Comparison of ENCODE assay signal across 13 cellular contexts in genomic region chr1:39412079-39412478, GRCh38.
A peak's percentile ranks its signal among the peaks of the same experiment; 100 is the strongest.
DNase-seq lines count a peak whose midpoint lies in the region; ATAC-seq and TF ChIP-seq lines count a peak whose summit lies in the region.
"Had no signal": no experiment of that assay in that cellular context is flagged by ENCODE, and none has a peak within 500 bp of the region (broad histone marks: within the 10 kb centered on the region; RNA-seq: fewer than 3 reads in every experiment).

No MANE protein-coding gene starts in this region.

- no peaks in the 10 kb centered on the region for H3K27me3 Mint-ChIP-seq in stimulated activated naive CD8-positive, alpha-beta T cell treated with anti-CD3 and anti-CD28 coated beads, Interleukin-15, Interleukin-2, amounts not matched to agents 100 ng/mL and 50 ng/mL, for 24 hours
- H3K27me3 Mint-ChIP-seq: activated naive CD4-positive, alpha-beta T cell treated with anti-CD3 and anti-CD28 coated beads, Interleukin-2, amount 50 U/mL, for 24 hours had no signal

- H3K36me3 Mint-ChIP-seq in stimulated activated naive CD8-positive, alpha-beta T cell treated with anti-CD3 and anti-CD28 coated beads, Interleukin-15, Interleukin-2, amounts not matched to agents 100 ng/mL and 50 ng/mL, for 24 hours (ENCODE audit: low read depth): peaks cover 27% of the 10 kb centered on the region

- TF ChIP-seq CTCF in coronary artery (IDR thresholded peaks at IDR 0.05): no peak
- no peak for TF ChIP-seq CTCF in lower leg skin (IDR thresholded peaks at IDR 0.05)

- peaks cover 54% of the 10 kb centered on the region for H3K4me1 Mint-ChIP-seq in stimulated activated naive CD8-positive, alpha-beta T cell treated with anti-CD3 and anti-CD28 coated beads, Interleukin-15, Interleukin-2, amounts not matched to agents 100 ng/mL and 50 ng/mL, for 24 hours (ENCODE audit: low read depth)

- no peaks in the 10 kb centered on the region for H3K9me3 Mint-ChIP-seq in stimulated activated naive CD8-positive, alpha-beta T cell treated with anti-CD3 and anti-CD28 coated beads, Interleukin-15, Interleukin-2, amounts not matched to agents 100 ng/mL and 50 ng/mL, for 24 hours
- H3K9me3 Mint-ChIP-seq: activated naive CD4-positive, alpha-beta T cell treated with anti-CD3 and anti-CD28 coated beads, Interleukin-2, amount 50 U/mL, for 24 hours had no signal

- no peak for DNase-seq in stimulated activated naive CD8-positive, alpha-beta T cell treated with anti-CD3 and anti-CD28 coated beads, Interleukin-15, Interleukin-2, amounts not matched to agents 100 U/mL and 50 U/mL, for 24 hours
- DNase-seq in coronary artery (ENCODE audit: low spot score): no peak
- no peak for DNase-seq in aorta
- no peak for DNase-seq in NCI-H2081 treated with DMSO at 0.1 percent for 48 hours (lab: John Stamatoyannopoulos, UW)
- DNase-seq in lower leg skin (ENCODE audit: low spot score in 2 of 2): no peak
- no peak for DNase-seq in SJCRH30
- DNase-seq: activated CD4-positive, alpha-beta T cell treated with anti-CD3 and anti-CD28 coated beads for 4 hours; MG63; NCI-H524 treated with DMSO at 0.1 percent for 48 hours had no signal

- no peak for ATAC-seq in stimulated activated naive CD8-positive, alpha-beta T cell treated with anti-CD3 and anti-CD28 coated beads, Interleukin-15, Interleukin-2, amounts not matched to agents 100 U/mL and 50 U/mL, for 24 hours
- ATAC-seq in aorta (ENCODE audit: low FRiP score): no peak
- ATAC-seq: HCT116 had no signal

- H3K9me3 ChIP-seq in muscle layer of duodenum (ENCODE audit: control insufficient read depth in 1 of 2, low read length in 2 of 2) (no peaks in the 10 kb centered on the region), aorta (ENCODE audit: control insufficient read depth, low read length) (no peaks in the 10 kb centered on the region), SJCRH30 (replicated peaks) (no peaks in the 10 kb centered on the region)
- H3K9me3 ChIP-seq: MG63 had no signal

- peaks cover 5 to 13% of the 10 kb centered on the region in 2 donors for H3K36me3 ChIP-seq in muscle layer of duodenum (ENCODE audit: control insufficient read depth in 1 of 2, insufficient read depth in 2 of 2, low read length in 2 of 2)
- no peaks in the 10 kb centered on the region for H3K36me3 ChIP-seq in aorta (ENCODE audit: control insufficient read depth in 1 of 2, insufficient read depth in 2 of 2, low read length in 1 of 2)
- peaks cover 22% of the 10 kb centered on the region for H3K36me3 ChIP-seq in SJCRH30

- H3K27me3 ChIP-seq in muscle layer of duodenum (ENCODE audit: low read depth, low read length) (no peaks in the 10 kb centered on the region), aorta (ENCODE audit: control insufficient read depth in 1 of 2, insufficient read depth in 2 of 2, low read length in 1 of 2) (no peaks in the 10 kb centered on the region), SJCRH30 (no peaks in the 10 kb centered on the region)
- H3K27me3 ChIP-seq: MG63 had no signal

- H3K4me3 ChIP-seq in coronary artery (peak overlapping the region; percentile 96), muscle layer of duodenum (ENCODE audit: low read depth in 1 of 2, low read length in 2 of 2) (peak overlapping the region; percentile 71 to 89), aorta (ENCODE audit: low read length in 2 of 2) (peak overlapping the region; percentile 37 to 50), lower leg skin (ENCODE audit: low read depth, poor library complexity, severe bottlenecking) (no peak overlapping the region), SJCRH30 (no peak overlapping the region)

- peak overlapping the region; percentile 14 for H3K4me3 Mint-ChIP-seq in stimulated activated naive CD8-positive, alpha-beta T cell treated with anti-CD3 and anti-CD28 coated beads, Interleukin-15, Interleukin-2, amounts not matched to agents 100 ng/mL and 50 ng/mL, for 24 hours
- H3K4me3 Mint-ChIP-seq: activated naive CD4-positive, alpha-beta T cell treated with anti-CD3 and anti-CD28 coated beads, Interleukin-2, amount 50 U/mL, for 24 hours had no signal

- TF ChIP-seq POLR2A in lower leg skin (IDR thresholded peaks at IDR 0.05): no peak

- H3K27ac ChIP-seq in coronary artery: peak overlapping the region in 1 of 2 donors; percentile 95
- H3K27ac ChIP-seq in muscle layer of duodenum (ENCODE audit: low read length): peak overlapping the region; percentile 87
- peak overlapping the region in 1 of 2 donors; percentile 29 for H3K27ac ChIP-seq in aorta (ENCODE audit: low read depth in 1 of 2, low read length in 2 of 2)
- no peak overlapping the region for H3K27ac ChIP-seq in SJCRH30

- peaks cover 41 to 80% of the 10 kb centered on the region in 2 donors for H3K4me1 ChIP-seq in muscle layer of duodenum (ENCODE audit: control insufficient read depth in 1 of 2, insufficient read depth in 2 of 2, low read length in 2 of 2)
- peaks cover 4 to 6% of the 10 kb centered on the region in 2 donors for H3K4me1 ChIP-seq in aorta (ENCODE audit: control insufficient read depth in 1 of 2, insufficient read depth in 2 of 2, low read length in 2 of 2)
- H3K4me1 ChIP-seq in SJCRH30: peaks cover 63% of the 10 kb centered on the region

- no peak overlapping the region for H3K27ac Mint-ChIP-seq in stimulated activated naive CD8-positive, alpha-beta T cell treated with anti-CD3 and anti-CD28 coated beads, Interleukin-15, Interleukin-2, amounts not matched to agents 100 ng/mL and 50 ng/mL, for 24 hours
- H3K27ac Mint-ChIP-seq: activated naive CD4-positive, alpha-beta T cell treated with anti-CD3 and anti-CD28 coated beads, Interleukin-2, amount 50 U/mL, for 24 hours had no signal

- intact Hi-C loops in aorta (cut with DNase I): loop anchor here (5.0 to 10.0 kb wide), 3 partner anchors 40 to 307 kb away; no protein-coding TSS in a partner anchor
- intact Hi-C loops in lower leg skin (cut with DNase I; ENCODE audit: low total_unique reads): no loop called here

Comparison
In these comparisons a context has a peak if more than half of its experiments do, and no peak if none do; other contexts are left out.
1. H3K4me3 ChIP-seq: peak in coronary artery (single experiment), muscle layer of duodenum (2 of 2) and aorta (2 of 2); none in lower leg skin (single experiment) and SJCRH30 (single experiment).